ENCODE assay signal across 30 cellular contexts in the genomic region with DNA sequence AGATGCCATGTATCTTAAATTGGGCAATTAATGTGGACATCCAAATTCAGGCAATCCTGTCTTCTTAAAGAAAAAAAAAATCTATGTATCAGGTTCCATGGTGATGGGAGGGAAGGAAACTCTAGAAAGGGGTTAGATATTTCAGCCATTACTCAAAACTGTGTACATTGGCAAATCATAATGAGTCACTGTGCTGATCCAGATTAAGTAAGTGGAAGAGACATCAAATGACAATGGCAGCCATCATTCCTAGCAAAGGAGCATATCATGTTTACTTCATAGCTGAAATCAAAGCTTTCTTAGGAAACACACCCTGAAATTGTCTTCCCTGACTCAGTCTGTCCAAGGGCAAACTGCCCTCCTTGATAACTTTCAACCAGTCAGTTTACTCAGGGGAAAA.
A peak's percentile ranks its signal among the peaks of the same experiment; 100 is the strongest.
DNase-seq lines count a peak whose midpoint lies in the region; ATAC-seq, FAIRE-seq and TF ChIP-seq lines count a peak whose summit lies in the region.
"Had no signal": no experiment of that assay in that cellular context is flagged by ENCODE, and none has a peak within 500 bp of the region (broad histone marks: within the 10 kb centered on the region; RNA-seq: fewer than 3 reads in every experiment).

No MANE protein-coding gene starts in this region.

- ATAC-seq in HepG2: no peak
- ATAC-seq in right lobe of liver: no peak
- ATAC-seq: activated CD8-positive, alpha-beta memory T cell treated with anti-CD3 and anti-CD28 coated beads, Interleukin-2, amount 10 ng/mL, durations not matched to agents 7 days and 5 days; left cardiac atrium; natural killer cell treated with Interleukin-12 subunit alpha and Interleukin-12 subunit beta and Interleukin-15 and Interleukin-18, amount 100 ng/mL, for 72 hours; T-helper 17 cell had no signal

- no peaks in the 10 kb centered on the region for H3K4me1 ChIP-seq in HepG2 (ENCODE audit: insufficient read depth, low read length)
- no peaks in the 10 kb centered on the region for H3K4me1 ChIP-seq in right lobe of liver
- H3K4me1 ChIP-seq in astrocyte (ENCODE audit: insufficient read depth, low read length): no peaks in the 10 kb centered on the region
- H3K4me1 ChIP-seq: suprapubic skin had no signal

- TF ChIP-seq CTCF in HepG2 (CRISPR knock-in tag; IDR thresholded peaks at IDR 0.05) (no peak), right lobe of liver (IDR thresholded peaks at IDR 0.05) (no peak), astrocyte (IDR thresholded peaks at IDR 0.05; ENCODE audit: insufficient read depth, low read depth, low read length) (no peak), CD14-positive monocyte (IDR thresholded peaks at IDR 0.05) (no peak)

- H3K27ac ChIP-seq in HepG2 (ENCODE audit: extremely low read length, insufficient read depth, low read length) (no peak overlapping the region), right lobe of liver (no peak overlapping the region), astrocyte (ENCODE audit: low read depth, low read length) (peak overlapping the region; percentile 39)
- H3K27ac ChIP-seq: C4-2B, KMS-11, suprapubic skin, VCaP had no signal

- in situ Hi-C loops in HepG2 (cut with HindIII; ENCODE audit: extremely low pct_ligation_motif_present, low pct_unique_long_range_greater_than_20kb): no loop called here

- no peaks in the 10 kb centered on the region for H3K36me3 Mint-ChIP-seq in astrocyte (ENCODE audit: low read depth, unreplicated experiment)
- H3K36me3 Mint-ChIP-seq in CD14-positive monocyte: no peaks in the 10 kb centered on the region
- H3K36me3 Mint-ChIP-seq: activated CD8-positive, alpha-beta memory T cell treated with anti-CD3 and anti-CD28 coated beads, Interleukin-2, amount 10 ng/mL, durations not matched to agents 7 days and 5 days; activated naive CD4-positive, alpha-beta T cell treated with anti-CD3 and anti-CD28 coated beads, Interleukin-2, amount 10 ng/mL, durations not matched to agents 7 days and 5 days; natural killer cell treated with Interleukin-12 subunit alpha and Interleukin-12 subunit beta and Interleukin-15 and Interleukin-18, amount 100 ng/mL, for 72 hours had no signal

- no peaks in the 10 kb centered on the region for H3K27me3 ChIP-seq in HepG2 (ENCODE audit: control insufficient read depth in 1 of 2, insufficient read depth in 2 of 2, low read length in 2 of 2)
- no peaks in the 10 kb centered on the region for H3K27me3 ChIP-seq in right lobe of liver
- no peaks in the 10 kb centered on the region for H3K27me3 ChIP-seq in astrocyte (ENCODE audit: insufficient read depth, low read length)
- H3K27me3 ChIP-seq: suprapubic skin had no signal

- H3K4me1 Mint-ChIP-seq in astrocyte (ENCODE audit: low read depth, unreplicated experiment) (peaks cover 4% of the 10 kb centered on the region), CD14-positive monocyte (no peaks in the 10 kb centered on the region)
- H3K4me1 Mint-ChIP-seq: activated CD4-positive, alpha-beta T cell treated with anti-CD3 and anti-CD28 coated beads, Interleukin-2, amount 10 ng/mL, durations not matched to agents 7 days and 5 days; activated CD8-positive, alpha-beta memory T cell treated with anti-CD3 and anti-CD28 coated beads, Interleukin-2, amount 10 ng/mL, durations not matched to agents 7 days and 5 days; activated naive CD4-positive, alpha-beta T cell treated with anti-CD3 and anti-CD28 coated beads, Interleukin-2, amount 10 ng/mL, durations not matched to agents 7 days and 5 days; T-helper 17 cell had no signal

- no peak for DNase-seq in HepG2 (ENCODE audit: low spot score)
- no peak for DNase-seq in right lobe of liver
- DNase-seq in astrocyte (ENCODE audit: low read depth): peak; percentile 12
- peak; percentile 5 for DNase-seq in fibroblast of the conjunctiva (ENCODE audit: low read depth)
- peak; percentile 6 for DNase-seq in urothelium cell line (ENCODE audit: low spot score)
- no peak for DNase-seq in CD14-positive monocyte (ENCODE audit: low spot score)
- DNase-seq in HUDEP-2 (lab: John Stamatoyannopoulos, UW; ENCODE audit: unreplicated experiment in 76 of 76): no peak
- DNase-seq in Ammon's horn (ENCODE audit: low spot score): no peak
- DNase-seq: activated CD4-positive, alpha-beta T cell treated with anti-CD3 and anti-CD28 coated beads, Interleukin-2, amount 10 ng/mL, durations not matched to agents 7 days and 5 days; activated CD8-positive, alpha-beta memory T cell treated with anti-CD3 and anti-CD28 coated beads, Interleukin-2, amount 10 ng/mL, durations not matched to agents 7 days and 5 days; activated naive CD4-positive, alpha-beta T cell treated with anti-CD3 and anti-CD28 coated beads, Interleukin-2, amount 10 ng/mL, durations not matched to agents 7 days and 5 days; anterior cingulate cortex; cerebellar nuclear complex; erythroblast; glutamatergic neuron; H7; left cardiac atrium; MV-4-11; NCI-H2227 treated with DMSO at 0.1 percent for 48 hours; NCI-H82; posterior cingulate gyrus; stimulated activated CD4-positive, alpha-beta T cell treated with anti-CD3 and anti-CD28 coated beads, Interleukin-1b, Interleukin-23, amount 100 ng/mL, for 48 hours; T-helper 17 cell had no signal

- no peak overlapping the region for H3K9ac ChIP-seq in HepG2 (ENCODE audit: insufficient read depth, low read depth, low read length)
- H3K9ac ChIP-seq in astrocyte (ENCODE audit: low read length): no peak overlapping the region
- H3K9ac ChIP-seq: KMS-11 had no signal

- H3K79me2 ChIP-seq in HepG2 (ENCODE audit: insufficient read depth, low read length) (no peaks in the 10 kb centered on the region), astrocyte (ENCODE audit: insufficient read depth, low read length) (no peaks in the 10 kb centered on the region)

- H3K9me3 ChIP-seq in HepG2 (ENCODE audit: low read length) (peaks cover 18% of the 10 kb centered on the region), right lobe of liver (no peaks in the 10 kb centered on the region), astrocyte (ENCODE audit: insufficient read depth, low read depth, low read length) (no peaks in the 10 kb centered on the region)
- H3K9me3 ChIP-seq: suprapubic skin had no signal

- intact Hi-C loops in HepG2 (cut with micrococcal nuclease; ENCODE audit: unreplicated experiment): no loop called here
- intact Hi-C loops in right lobe of liver (cut with DNase I): no loop called here
- intact Hi-C loops in CD14-positive monocyte (cut with micrococcal nuclease): no loop called here

- H3K36me3 ChIP-seq in HepG2 (replicated peaks in 1 of 2; ENCODE audit: control insufficient read depth in 1 of 2, insufficient read depth in 2 of 2, low read length in 2 of 2) (no peaks in the 10 kb centered on the region), right lobe of liver (no peaks in the 10 kb centered on the region), astrocyte (ENCODE audit: insufficient read depth, low read length) (no peaks in the 10 kb centered on the region)
- H3K36me3 ChIP-seq: suprapubic skin had no signal

- FAIRE-seq in HepG2 (lab: Jason Lieb, UNC) (no peak), astrocyte (lab: Jason Lieb, UNC) (no peak), urothelium cell line (lab: Jason Lieb, UNC) (no peak)
- FAIRE-seq: G401.6, GM18507 had no signal

- POLR2A ChIA-PET in HepG2 (lab: Yijun Ruan, JAX): no interaction called here

- H3K4me3 ChIP-seq in HepG2 (replicated peaks in 1 of 3; ENCODE audit: insufficient read depth in 1 of 3, low read depth in 2 of 3, low read length in 3 of 3) (no peak overlapping the region), right lobe of liver (no peak overlapping the region), astrocyte (ENCODE audit: insufficient read depth, low read depth, low read length) (no peak overlapping the region)
- H3K4me3 ChIP-seq: suprapubic skin had no signal

- TF ChIP-seq POLR2A in HepG2 (IDR thresholded peaks at IDR 0.05; ENCODE audit: insufficient read depth in 1 of 2, low read depth in 2 of 2, low read length in 2 of 2) (no peak), right lobe of liver (IDR thresholded peaks at IDR 0.05) (no peak)

- H3K9me3 Mint-ChIP-seq in astrocyte (ENCODE audit: unreplicated experiment) (peaks cover 2% of the 10 kb centered on the region), CD14-positive monocyte (peaks cover 0 to 5% (median 3%) of the 10 kb centered on the region in 7 donors)
- H3K9me3 Mint-ChIP-seq: activated naive CD4-positive, alpha-beta T cell treated with anti-CD3 and anti-CD28 coated beads, Interleukin-2, amount 10 ng/mL, durations not matched to agents 7 days and 5 days; natural killer cell treated with Interleukin-12 subunit alpha and Interleukin-12 subunit beta and Interleukin-15 and Interleukin-18, amount 100 ng/mL, for 72 hours had no signal

- H2AFZ ChIP-seq in HepG2 (ENCODE audit: low read length): no peak overlapping the region
- peak overlapping the region; percentile 11 for H2AFZ ChIP-seq in astrocyte (ENCODE audit: low read depth, low read length)

- H4K20me1 ChIP-seq in HepG2 (ENCODE audit: insufficient read depth, low read length) (no peaks in the 10 kb centered on the region), astrocyte (ENCODE audit: insufficient read depth, low read length) (no peaks in the 10 kb centered on the region)

- no peak for TF ChIP-seq RAD21 in HepG2 (CRISPR knock-in tag; IDR thresholded peaks at IDR 0.05)

- no peaks in the 10 kb centered on the region for H3K27me3 Mint-ChIP-seq in astrocyte (ENCODE audit: low read depth, unreplicated experiment)
- no peaks in the 10 kb centered on the region for H3K27me3 Mint-ChIP-seq in CD14-positive monocyte (ENCODE audit: low read depth in 3 of 3)
- H3K27me3 Mint-ChIP-seq: activated CD4-positive, alpha-beta T cell treated with anti-CD3 and anti-CD28 coated beads, Interleukin-2, amount 10 ng/mL, durations not matched to agents 7 days and 5 days; activated CD8-positive, alpha-beta memory T cell treated with anti-CD3 and anti-CD28 coated beads, Interleukin-2, amount 10 ng/mL, durations not matched to agents 7 days and 5 days; activated naive CD4-positive, alpha-beta T cell treated with anti-CD3 and anti-CD28 coated beads, Interleukin-2, amount 10 ng/mL, durations not matched to agents 7 days and 5 days; natural killer cell treated with Interleukin-12 subunit alpha and Interleukin-12 subunit beta and Interleukin-15 and Interleukin-18, amount 100 ng/mL, for 72 hours; T-helper 17 cell had no signal

- no TSS peak for BruUV-seq in HepG2 (replicated peaks; lab: Mats Ljungman, UMichigan)

- H3K4me2 ChIP-seq in HepG2 (ENCODE audit: low read depth, low read length): no peak overlapping the region
- H3K4me2 ChIP-seq in astrocyte (ENCODE audit: low read length): peak overlapping the region; percentile 45
- H3K4me2 ChIP-seq: KMS-11 had no signal

- CTCF ChIA-PET in HepG2 (lab: Yijun Ruan, JAX; ENCODE audit: low intra/inter-chr PET ratio, low total read pairs): no interaction called here

- H3K27ac Mint-ChIP-seq in astrocyte (ENCODE audit: unreplicated experiment) (no peak overlapping the region), CD14-positive monocyte (no peak overlapping the region)
- H3K27ac Mint-ChIP-seq: activated CD4-positive, alpha-beta T cell treated with anti-CD3 and anti-CD28 coated beads, Interleukin-2, amount 10 ng/mL, durations not matched to agents 7 days and 5 days; activated CD8-positive, alpha-beta memory T cell treated with anti-CD3 and anti-CD28 coated beads, Interleukin-2, amount 10 ng/mL, durations not matched to agents 7 days and 5 days; activated naive CD4-positive, alpha-beta T cell treated with anti-CD3 and anti-CD28 coated beads, Interleukin-2, amount 10 ng/mL, durations not matched to agents 7 days and 5 days; natural killer cell treated with Interleukin-12 subunit alpha and Interleukin-12 subunit beta and Interleukin-15 and Interleukin-18, amount 100 ng/mL, for 72 hours; T-helper 17 cell had no signal

- H3K4me3 Mint-ChIP-seq in astrocyte (ENCODE audit: unreplicated experiment): no peak overlapping the region
- H3K4me3 Mint-ChIP-seq in CD14-positive monocyte: no peak overlapping the region
- H3K4me3 Mint-ChIP-seq: activated CD4-positive, alpha-beta T cell treated with anti-CD3 and anti-CD28 coated beads, Interleukin-2, amount 10 ng/mL, durations not matched to agents 7 days and 5 days; activated CD8-positive, alpha-beta memory T cell treated with anti-CD3 and anti-CD28 coated beads, Interleukin-2, amount 10 ng/mL, durations not matched to agents 7 days and 5 days; activated naive CD4-positive, alpha-beta T cell treated with anti-CD3 and anti-CD28 coated beads, Interleukin-2, amount 10 ng/mL, durations not matched to agents 7 days and 5 days; natural killer cell treated with Interleukin-12 subunit alpha and Interleukin-12 subunit beta and Interleukin-15 and Interleukin-18, amount 100 ng/mL, for 72 hours; T-helper 17 cell had no signal

- TF ChIP-seq EP300 in HepG2 (IDR thresholded peaks at IDR 0.05; ENCODE audit: low read depth in 2 of 2, low read length in 2 of 2) (no peak), HepG2 (CRISPR knock-in tag; IDR thresholded peaks at IDR 0.05; ENCODE audit: borderline replicate concordance) (no peak)

Comparison
In these comparisons a context has a peak if more than half of its experiments do, and no peak if none do; other contexts are left out.
1. DNase-seq: peak in astrocyte (single experiment), fibroblast of the conjunctiva (single experiment) and urothelium cell line (single experiment); none in HepG2 (single experiment), right lobe of liver (0 of 3), CD14-positive monocyte (single experiment), HUDEP-2 (0 of 76) and Ammon's horn (single experiment).